Comparison of ENCODE assay signal across 26 cellular contexts in genomic region chr11:120376547-120377182, GRCh38. TPM values are rescaled to one million over a fixed set of nuclear protein-coding genes. Genes with fewer than 3 reads are reported as not detected.
DNase-seq lines count a peak whose midpoint lies in the region; ATAC-seq, FAIRE-seq and TF ChIP-seq lines count a peak whose summit lies in the region.
"Had no signal": no experiment of that assay in that cellular context is flagged by ENCODE, and none has a peak within 500 bp of the region (broad histone marks: within the 10 kb centered on the region; RNA-seq: fewer than 3 reads in every experiment).

No MANE protein-coding gene starts in this region.

- H3K4me2 ChIP-seq in K562 (ENCODE audit: insufficient read depth, low read length) (no peak overlapping the region), keratinocyte (ENCODE audit: control insufficient read depth, extremely low read depth, insufficient read depth, low read depth, low read length) (no peak overlapping the region)
- H3K4me2 ChIP-seq: A549; BLaER1 treated with 17β-estradiol and CSF1 and Interleukin-3, amounts not matched to agents 10 nM and 100 nM had no signal

- WGBS in heart right ventricle, 2 donors: 53 to 58% methylated on average over 6 of the region's 6 CpGs
- 82% methylated on average over 6 of the region's 6 CpGs for WGBS in K562 (ENCODE audit: insufficient coverage, low coverage, missing lambda C conversion rate)

- dilution Hi-C loops in keratinocyte (cut with MboI; ENCODE audit: extremely low pct_ligation_motif_present, low sequenced_read_pairs): no loop called here

- POLR2A ChIA-PET in K562 (lab: Yijun Ruan, JAX): no interaction called here

- H3K27me3 ChIP-seq in heart right ventricle (peaks cover 0 to 5% (median 0%) of the 10 kb centered on the region in 7 donors), K562 (ENCODE audit: control insufficient read depth in 2 of 2, insufficient read depth in 2 of 2, low read length in 2 of 2) (no peaks in the 10 kb centered on the region), keratinocyte (ENCODE audit: control insufficient read depth, extremely low read depth, insufficient read depth, low read length) (no peaks in the 10 kb centered on the region), skeletal muscle tissue (ENCODE audit: control insufficient read depth in 3 of 3, insufficient read depth in 3 of 3, low read length in 3 of 3) (no peaks in the 10 kb centered on the region)
- H3K27me3 ChIP-seq: SJSA1 had no signal

- BruUV-seq in K562 (replicated peaks; lab: Mats Ljungman, UMichigan): no TSS peak

- CTCF ChIA-PET in K562 (lab: Yijun Ruan, JAX; ENCODE audit: low intra/inter-chr PET ratio): no interaction called here

- peaks cover 0 to 16% (median 0%) of the 10 kb centered on the region in 11 donors for H3K9me3 ChIP-seq in heart right ventricle
- H3K9me3 ChIP-seq in K562 (replicated peaks; ENCODE audit: control insufficient read depth, insufficient read depth, low read depth, low read length): peaks cover 8% of the 10 kb centered on the region
- H3K9me3 ChIP-seq in keratinocyte (ENCODE audit: control insufficient read depth, low read depth, low read length): no peaks in the 10 kb centered on the region
- peaks cover 0 to 3% (median 0%) of the 10 kb centered on the region in 3 donors for H3K9me3 ChIP-seq in skeletal muscle tissue (ENCODE audit: control insufficient read depth in 3 of 3, low read length in 3 of 3)
- H3K9me3 ChIP-seq: A549, SJSA1 had no signal

- in situ Hi-C loops in K562 (cut with MboI): no loop called here

- no peak for DNase-seq in heart right ventricle
- no peak for DNase-seq in left cardiac atrium
- no peak for DNase-seq in K562 (ENCODE audit: extremely low read depth in 1 of 4, low spot score in 3 of 4)
- no peak for DNase-seq in keratinocyte (ENCODE audit: low read depth, low spot score)
- DNase-seq in NCI-H187 treated with DMSO at 0.1 percent for 48 hours (lab: John Stamatoyannopoulos, UW): no peak
- DNase-seq: AML-193; CD4-positive, alpha-beta T cell; DMS53; H9; Karpas-422; NCI-H1092; NCI-H1417 treated with DMSO at 0.1 percent for 48 hours; NCI-H187; NCI-H2171 treated with DMSO at 0.1 percent for 48 hours; NCI-H345; NCI-H524 treated with DMSO at 0.1 percent for 48 hours; NCI-H774; NK-92 treated with Interleukin-12 subunit alpha and Interleukin-12 subunit beta, amount 100 ng/mL, for 24 hours; PC-3 had no signal

- H3K4me1 ChIP-seq in heart right ventricle: peaks cover 3 to 83% (median 58%) of the 10 kb centered on the region in 9 donors
- H3K4me1 ChIP-seq in K562 (replicated peaks in 1 of 2; ENCODE audit: control insufficient read depth in 2 of 2, insufficient read depth in 2 of 2, low read length in 2 of 2): no peaks in the 10 kb centered on the region
- H3K4me1 ChIP-seq in keratinocyte (ENCODE audit: control insufficient read depth, extremely low read depth, insufficient read depth, low read length): no peaks in the 10 kb centered on the region
- peaks cover under 1 to 20% (median 6%) of the 10 kb centered on the region in 3 donors for H3K4me1 ChIP-seq in skeletal muscle tissue (ENCODE audit: control insufficient read depth in 3 of 3, insufficient read depth in 3 of 3, low read length in 3 of 3)

- no peaks in the 10 kb centered on the region for H3K36me3 ChIP-seq in heart right ventricle
- H3K36me3 ChIP-seq in K562 (ENCODE audit: control insufficient read depth, insufficient read depth, low read length): no peaks in the 10 kb centered on the region; the same call in 2 of the 3 replicates
- H3K36me3 ChIP-seq in keratinocyte (ENCODE audit: control insufficient read depth in 2 of 2, extremely low read depth in 1 of 2, insufficient read depth in 2 of 2, low read length in 2 of 2): no peaks in the 10 kb centered on the region
- no peaks in the 10 kb centered on the region for H3K36me3 ChIP-seq in skeletal muscle tissue (ENCODE audit: control insufficient read depth in 3 of 3, insufficient read depth in 3 of 3, low read length in 3 of 3)
- H3K36me3 ChIP-seq: SJSA1 had no signal

- H3K4me3 ChIP-seq in heart right ventricle: no peak overlapping the region
- no peak overlapping the region for H3K4me3 ChIP-seq in K562
- no peak overlapping the region for H3K4me3 ChIP-seq in keratinocyte (ENCODE audit: control insufficient read depth in 2 of 3, extremely low read depth in 1 of 3, insufficient read depth in 2 of 3, low read depth in 1 of 3, low read length in 3 of 3)
- no peak overlapping the region for H3K4me3 ChIP-seq in skeletal muscle tissue (ENCODE audit: low read length in 3 of 3)
- H3K4me3 ChIP-seq: A549; BLaER1 treated with 17β-estradiol and CSF1 and Interleukin-3, amounts not matched to agents 10 nM and 100 nM; GM23338; SJSA1 had no signal

- no peak for TF ChIP-seq POLR2A in K562 (conservative IDR thresholded peaks at IDR 0.05)

- H3K27ac ChIP-seq in heart right ventricle (peak overlapping the region in 7 of 10 donors; percentile 8 to 57 (median 38)), K562 (ENCODE audit: extremely low read depth, low read depth, low read length) (no peak overlapping the region), keratinocyte (ENCODE audit: control insufficient read depth, insufficient read depth, low read length) (no peak overlapping the region), skeletal muscle tissue (ENCODE audit: low read depth, low read length) (peak overlapping the region; percentile 28)
- H3K27ac ChIP-seq: BLaER1 treated with 17β-estradiol and CSF1 and Interleukin-3, amounts not matched to agents 10 nM and 100 nM; SJSA1 had no signal

- H3K9ac ChIP-seq in K562 (ENCODE audit: insufficient read depth in 1 of 2, low read depth in 2 of 2, low read length in 2 of 2): no peak overlapping the region
- no peak overlapping the region for H3K9ac ChIP-seq in keratinocyte (ENCODE audit: control insufficient read depth, extremely low read depth, insufficient read depth, low read length)
- H3K9ac ChIP-seq in skeletal muscle tissue (ENCODE audit: low read depth in 1 of 3, low read length in 3 of 3): no peak overlapping the region
- H3K9ac ChIP-seq: BLaER1 treated with 17β-estradiol and CSF1 and Interleukin-3, amounts not matched to agents 10 nM and 100 nM had no signal

- intact Hi-C loops in heart right ventricle (cut with DNase I): loop anchor here in 2 of 10 donors (5.0 kb wide), 2 partner anchors 34 to 39 kb away; partner anchors contain the start of gene ARHGEF12 (in 1 of the 2)
- intact Hi-C loops in left cardiac atrium (cut with DNase I): no loop called here
- intact Hi-C loops in K562 (cut with micrococcal nuclease): no loop called here

- H3K9me1 ChIP-seq in K562 (ENCODE audit: control insufficient read depth, insufficient read depth, low read length) (no peaks in the 10 kb centered on the region), keratinocyte (ENCODE audit: control insufficient read depth, extremely low read depth, insufficient read depth, low read length) (no peaks in the 10 kb centered on the region)

- no peak for TF ChIP-seq EP300 in K562 (IDR thresholded peaks at IDR 0.05; ENCODE audit: low read length)

- H3K79me2 ChIP-seq in K562 (ENCODE audit: control insufficient read depth, insufficient read depth, low read length): peaks cover 94% of the 10 kb centered on the region
- peaks cover 50% of the 10 kb centered on the region for H3K79me2 ChIP-seq in keratinocyte (ENCODE audit: control insufficient read depth, insufficient read depth, low read length)

- H2AFZ ChIP-seq in K562 (ENCODE audit: low read depth, low read length) (no peak overlapping the region), keratinocyte (ENCODE audit: control insufficient read depth, low read length) (no peak overlapping the region)
- H2AFZ ChIP-seq: GM23338 had no signal

- H4K20me1 ChIP-seq in K562 (replicated peaks; ENCODE audit: control insufficient read depth, insufficient read depth, low read length) (no peaks in the 10 kb centered on the region), keratinocyte (ENCODE audit: control insufficient read depth, extremely low read depth, insufficient read depth, low read length) (no peaks in the 10 kb centered on the region)

- TF ChIP-seq CTCF in heart right ventricle (IDR thresholded peaks at IDR 0.05): no peak
- no peak for TF ChIP-seq CTCF in K562 (IDR thresholded peaks at IDR 0.05 in 2 of 3, conservative IDR thresholded peaks at IDR 0.05 in 1 of 3; ENCODE audit: insufficient read depth in 2 of 3, low read depth in 1 of 3, low read length in 3 of 3)
- no peak for TF ChIP-seq CTCF in keratinocyte (optimal IDR thresholded peaks at IDR 0.05 in 1 of 3, IDR thresholded peaks at IDR 0.05 in 1 of 3, conservative IDR thresholded peaks at IDR 0.05 in 1 of 3; ENCODE audit: extremely low read depth in 1 of 3, insufficient read depth in 2 of 3, low read length in 3 of 3)

- FAIRE-seq in K562 (lab: Jason Lieb, UNC): no peak
- FAIRE-seq in keratinocyte (lab: Jason Lieb, UNC): peak; percentile 20
- FAIRE-seq: A549 had no signal

- no peak for TF ChIP-seq RAD21 in K562 (CRISPR knock-in tag; conservative IDR thresholded peaks at IDR 0.05 in 1 of 2, IDR thresholded peaks at IDR 0.05 in 1 of 2)

- ATAC-seq in heart right ventricle: peak in 4 of 8 donors; percentile 29 to 51 (median 40)
- ATAC-seq in left cardiac atrium: no peak
- ATAC-seq in K562: no peak
- no peak for ATAC-seq in HG03045 (IDR thresholded peaks at IDR 0.05; ENCODE audit: unreplicated experiment)
- ATAC-seq in GM19035 (IDR thresholded peaks at IDR 0.05; ENCODE audit: unreplicated experiment): no peak
- ATAC-seq: A549, GM23338, PC-3 had no signal

RNA-seq across cellular contexts. Expression of gene ARHGEF12, which starts 40.5 kb away (rescaled TPM):
- total RNA-seq in heart right ventricle (100 to 1,000 TPM in 7 of 10 donors, 10 to 100 TPM in 3; 77.7 to 155 (median 115) TPM), left cardiac atrium (10 to 100 TPM; 76.4 to 92.3 TPM), K562 (2014; rRNA removed) (25.6 and 29.5 TPM in 2 replicates), K562 (2014; rRNA removed; fragmentation: Illumina TruSeq; extraction: Trizol) (51.7 and 61.3 TPM in 2 replicates), K562 (2015; rRNA removed; fragmentation: Illumina TruSeq; extraction: Trizol) (43.6 and 47.0 TPM in 2 replicates), K562 (2021) (39.9 and 44.6 TPM in 2 replicates), skeletal muscle tissue (59.5 TPM)
- polyA plus RNA-seq in heart right ventricle (10 to 100 TPM; 20.0 to 25.0 TPM), K562 (2011; rRNA removed) (13.5 and 27.1 TPM in 2 replicates), K562 (2014; fragmentation: Illumina TruSeq; extraction: Trizol) (29.9 and 32.6 TPM in 2 replicates), K562 (2014; fragmentation: Nextera tagmentation; extraction: Ambion mirVana) (1 to 10 TPM; 3.5 to 4.6 TPM), K562 (2014; rRNA removed) (17.8 and 19.3 TPM in 2 replicates), keratinocyte (22.1 to 28.8 TPM (median 25.3 TPM) in 3 replicates)
- total RNA-seq in K562 (2011; cell fraction: chromatin; rRNA removed; ENCODE audit: low replicate concordance): 78.5 and 317 TPM in 2 replicates
- total RNA-seq in K562 (2011; cell fraction: nucleolus; rRNA removed): 35.7 and 50.3 TPM in 2 replicates
- 118 and 168 TPM in 2 replicates for total RNA-seq in K562 (2011; cell fraction: nucleoplasm; rRNA removed)
- polyA plus RNA-seq in K562 (2011; cell fraction: cytosol; rRNA removed): 7.2 and 10.3 TPM in 2 replicates
- 20.7 and 25.6 TPM in 2 replicates for polyA plus RNA-seq in K562 (2011; cell fraction: nucleus; rRNA removed)
- 22.6 and 24.8 TPM in 2 replicates for polyA plus RNA-seq in K562 (2012)
- 104 and 139 TPM in 2 replicates for polyA minus RNA-seq in K562 (2011; rRNA and poly(A)+ RNA removed)
- 29.9 and 49.9 TPM in 2 replicates for polyA minus RNA-seq in K562 (2011; cell fraction: cytosol; rRNA and poly(A)+ RNA removed)
- 49.0 and 56.1 TPM in 2 replicates for polyA minus RNA-seq in K562 (2011; cell fraction: nucleus; rRNA and poly(A)+ RNA removed)
- polyA plus RNA-seq in keratinocyte (2011; ENCODE audit: low read depth): 60.7 TPM
- 19.6 and 29.9 TPM in 2 replicates for polyA plus RNA-seq in keratinocyte (2011; cell fraction: cytosol; rRNA removed)
- polyA plus RNA-seq in keratinocyte (2011; cell fraction: nucleus; rRNA removed): 32.0 and 36.7 TPM in 2 replicates
- polyA plus RNA-seq in keratinocyte (2012; ENCODE audit: low replicate concordance): 23.3 and 31.8 TPM in 2 replicates
- 31.0 to 127 TPM (median 68.3 TPM) in 3 replicates for polyA minus RNA-seq in keratinocyte
- polyA minus RNA-seq in keratinocyte (2011; cell fraction: cytosol; rRNA and poly(A)+ RNA removed): 47.2 TPM
- polyA minus RNA-seq in keratinocyte (2011; cell fraction: nucleus; rRNA and poly(A)+ RNA removed): 61.3 and 130 TPM in 2 replicates

RNA-seq across cellular contexts. Expression of gene TLCD5, which starts 51.6 kb away (rescaled TPM):
- total RNA-seq in heart right ventricle (10 to 100 TPM in 5 of 10 donors, 1 to 10 TPM in 5; 7.4 to 14.5 (median 10.7) TPM), left cardiac atrium (10 to 100 TPM; 14.1 to 15.6 TPM), K562 (2014; rRNA removed) (1.3 TPM in 2 replicates), K562 (2014; rRNA removed; fragmentation: Illumina TruSeq; extraction: Trizol) (1.7 and 1.9 TPM in 2 replicates), K562 (2015; rRNA removed; fragmentation: Illumina TruSeq; extraction: Trizol) (0.75 and 0.94 TPM in 2 replicates), K562 (2021) (1.3 and 1.4 TPM in 2 replicates), skeletal muscle tissue (5.2 TPM)
- polyA plus RNA-seq in heart right ventricle (10 to 100 TPM in 1 of 2 donors, 1 to 10 TPM in 1; 4.1 to 12.4 TPM), K562 (2011; rRNA removed) (4.8 and 5.1 TPM in 2 replicates), K562 (2014; fragmentation: Illumina TruSeq; extraction: Trizol) (1.3 and 1.8 TPM in 2 replicates), K562 (2014; fragmentation: Nextera tagmentation; extraction: Ambion mirVana) (1 to 10 TPM; 1.6 to 1.7 TPM), K562 (2014; rRNA removed) (1.5 and 1.8 TPM in 2 replicates), keratinocyte (2.7 to 4.0 TPM (median 3.7 TPM) in 3 replicates)
- total RNA-seq in K562 (2011; cell fraction: chromatin; rRNA removed; ENCODE audit: low replicate concordance): 7.0 and 10.5 TPM in 2 replicates
- total RNA-seq in K562 (2011; cell fraction: nucleolus; rRNA removed): 2.7 and 3.4 TPM in 2 replicates
- total RNA-seq in K562 (2011; cell fraction: nucleoplasm; rRNA removed): 6.2 and 10.2 TPM in 2 replicates
- polyA plus RNA-seq in K562 (2011; cell fraction: cytosol; rRNA removed): 2.1 and 4.5 TPM in 2 replicates
- polyA plus RNA-seq in K562 (2011; cell fraction: nucleus; rRNA removed): 7.0 and 8.1 TPM in 2 replicates
- 1.0 and 2.1 TPM in 2 replicates for polyA plus RNA-seq in K562 (2012)
- polyA minus RNA-seq in K562 (2011; rRNA and poly(A)+ RNA removed): 2.9 and 3.4 TPM in 2 replicates
- polyA minus RNA-seq in K562 (2011; cell fraction: cytosol; rRNA and poly(A)+ RNA removed): 1.2 and 2.9 TPM in 2 replicates
- polyA minus RNA-seq in K562 (2011; cell fraction: nucleus; rRNA and poly(A)+ RNA removed): 1.9 and 3.1 TPM in 2 replicates
- 0.50 TPM for polyA plus RNA-seq in keratinocyte (2011; ENCODE audit: low read depth)
- polyA plus RNA-seq in keratinocyte (2011; cell fraction: cytosol; rRNA removed): 2.5 and 2.7 TPM in 2 replicates
- polyA plus RNA-seq in keratinocyte (2011; cell fraction: nucleus; rRNA removed): 5.7 and 6.9 TPM in 2 replicates
- 1.7 and 2.0 TPM in 2 replicates for polyA plus RNA-seq in keratinocyte (2012; ENCODE audit: low replicate concordance)
- polyA minus RNA-seq in keratinocyte: 0.49 to 2.4 TPM (median 2.4 TPM) in 3 replicates
- 0.96 TPM for polyA minus RNA-seq in keratinocyte (2011; cell fraction: cytosol; rRNA and poly(A)+ RNA removed)
- polyA minus RNA-seq in keratinocyte (2011; cell fraction: nucleus; rRNA and poly(A)+ RNA removed): 1.2 and 2.6 TPM in 2 replicates
- total RNA-seq: CD4-positive, alpha-beta T cell had no signal

Comparison
In these comparisons a context has a peak if more than half of its experiments do, and no peak if none do; other contexts are left out.
1. H3K27ac ChIP-seq: peak in heart right ventricle (7 of 10) and skeletal muscle tissue (single experiment); none in K562 (single experiment) and keratinocyte (single experiment).